ENCODE assay signal across 8 cellular contexts in genomic region chr9:127122176-127123151, GRCh38. TPM values are rescaled to one million over a fixed set of nuclear protein-coding genes. Genes with fewer than 3 reads are reported as not detected.
DNase-seq lines count a peak whose midpoint lies in the region; ATAC-seq and TF ChIP-seq lines count a peak whose summit lies in the region.

Gene ANGPTL2, minus strand, starts transcription at chr9:127122635. Its CDS starts 13,904 bp downstream, at chr9:127108731.

- no peak for TF ChIP-seq CTCF in WERI-Rb-1 (IDR thresholded peaks at IDR 0.05; ENCODE audit: low read depth, low read length)
- TF ChIP-seq CTCF in fibroblast of pulmonary artery (IDR thresholded peaks at IDR 0.05; ENCODE audit: low read length, missing control alignments), result no peak
- TF ChIP-seq CTCF in mucosa of descending colon (IDR thresholded peaks at IDR 0.05), result no peak

- ATAC-seq in mucosa of descending colon, result peak; percentile 77
- no peak for ATAC-seq in HG02588 (IDR thresholded peaks at IDR 0.05; ENCODE audit: unreplicated experiment)

- intact Hi-C loops in mucosa of descending colon (cut with DNase I, micrococcal nuclease), result no loop called here

- H3K27ac ChIP-seq in HUES64 (ENCODE audit: low read depth, low read length) (peak within 1 kb of the TSS; percentile 44; the same call in 1 of the 2 replicates), WERI-Rb-1 (peak within 1 kb of the TSS; percentile 36), thymus (ENCODE audit: low read depth) (peak within 1 kb of the TSS; percentile 56)

- H3K36me3 ChIP-seq in HUES64 (ENCODE audit: insufficient read depth, low read length) (no peaks in the 10 kb centered on the region), WERI-Rb-1 (peaks cover 4% of the 10 kb centered on the region; the same call in 1 of the 2 replicates), mucosa of descending colon (ENCODE audit: low read depth) (no peaks in the 10 kb centered on the region), thymus (ENCODE audit: control insufficient read depth, insufficient read depth) (no peaks in the 10 kb centered on the region)

- peaks cover 18% of the 10 kb centered on the region; the same call in 1 of the 2 replicates for H3K4me1 ChIP-seq in HUES64 (ENCODE audit: insufficient read depth, low read length)
- H3K4me1 ChIP-seq in mucosa of descending colon (ENCODE audit: low read depth), result peaks cover 6% of the 10 kb centered on the region
- H3K4me1 ChIP-seq in thymus (ENCODE audit: control insufficient read depth, insufficient read depth, low read length), result no peaks in the 10 kb centered on the region

- no peaks in the 10 kb centered on the region for H3K9me3 ChIP-seq in HUES64 (ENCODE audit: insufficient read depth, low read depth, low read length)
- H3K9me3 ChIP-seq in WERI-Rb-1 (ENCODE audit: severe bottlenecking), result no peaks in the 10 kb centered on the region
- H3K9me3 ChIP-seq in mucosa of descending colon, result no peaks in the 10 kb centered on the region
- H3K9me3 ChIP-seq in thymus (ENCODE audit: control insufficient read depth), result no peaks in the 10 kb centered on the region

- 0 out of 2 replicates have a peak, but pooled peaks cover 3% of the 10 kb centered on the region for H3K27me3 ChIP-seq in HUES64 (ENCODE audit: insufficient read depth, low read length)
- H3K27me3 ChIP-seq in WERI-Rb-1 (ENCODE audit: insufficient read depth, low read depth, severe bottlenecking), result no peaks in the 10 kb centered on the region
- H3K27me3 ChIP-seq in thymus (ENCODE audit: control insufficient read depth, insufficient read depth), result peaks cover 21% of the 10 kb centered on the region

- H3K4me3 ChIP-seq in HUES64 (ENCODE audit: low read length), result peak within 1 kb of the TSS; percentile 62
- peak within 1 kb of the TSS; percentile 47 for H3K4me3 ChIP-seq in WERI-Rb-1 (ENCODE audit: low read depth, low read length)
- H3K4me3 ChIP-seq in fibroblast of pulmonary artery (replicated peaks; ENCODE audit: low read depth, low read length), result peak within 1 kb of the TSS; percentile 61
- H3K4me3 ChIP-seq in mucosa of descending colon, result peak within 1 kb of the TSS; percentile 11
- no peak within 1 kb of the TSS for H3K4me3 ChIP-seq in thymus (ENCODE audit: low read length)

- DNase-seq in GM04504 (ENCODE audit: low read depth) (peak; percentile 91), WERI-Rb-1 (peak; percentile 82), fibroblast of pulmonary artery (ENCODE audit: low read depth) (peak; percentile 97), mucosa of descending colon (peak; percentile 58 to 83 (median 77))
- DNase-seq in activated CD4-positive, CD25-positive, alpha-beta regulatory T cell treated with anti-CD3 and anti-CD28 coated beads, Interleukin-2, amount 50 U/mL, for 72 hours, result no peak

- peak within 1 kb of the TSS; percentile 59 for H3K9ac ChIP-seq in HUES64 (ENCODE audit: low read depth, low read length)

- 4% methylated on average over 48 of the region's 48 CpGs for WGBS in HUES64
- WGBS in thymus, result 14% methylated on average over 48 of the region's 48 CpGs

RNA-seq across cellular contexts. Expression of gene ANGPTL2, which starts in this region (rescaled TPM):
- 12.2 TPM for polyA plus RNA-seq in HUES64 (2013, experiment 1 of 2)
- 13.4 TPM for polyA plus RNA-seq in HUES64 (2013, experiment 2 of 2)
- 10 to 100 TPM in 2 of 3 donors, 1 to 10 TPM in 1; 4.1 to 50.9 (median 11.6) TPM for total RNA-seq in mucosa of descending colon
- polyA plus RNA-seq in thymus, result 3.1 TPM
